ENCODE assay signal across 8 cellular contexts in the genomic region with DNA sequence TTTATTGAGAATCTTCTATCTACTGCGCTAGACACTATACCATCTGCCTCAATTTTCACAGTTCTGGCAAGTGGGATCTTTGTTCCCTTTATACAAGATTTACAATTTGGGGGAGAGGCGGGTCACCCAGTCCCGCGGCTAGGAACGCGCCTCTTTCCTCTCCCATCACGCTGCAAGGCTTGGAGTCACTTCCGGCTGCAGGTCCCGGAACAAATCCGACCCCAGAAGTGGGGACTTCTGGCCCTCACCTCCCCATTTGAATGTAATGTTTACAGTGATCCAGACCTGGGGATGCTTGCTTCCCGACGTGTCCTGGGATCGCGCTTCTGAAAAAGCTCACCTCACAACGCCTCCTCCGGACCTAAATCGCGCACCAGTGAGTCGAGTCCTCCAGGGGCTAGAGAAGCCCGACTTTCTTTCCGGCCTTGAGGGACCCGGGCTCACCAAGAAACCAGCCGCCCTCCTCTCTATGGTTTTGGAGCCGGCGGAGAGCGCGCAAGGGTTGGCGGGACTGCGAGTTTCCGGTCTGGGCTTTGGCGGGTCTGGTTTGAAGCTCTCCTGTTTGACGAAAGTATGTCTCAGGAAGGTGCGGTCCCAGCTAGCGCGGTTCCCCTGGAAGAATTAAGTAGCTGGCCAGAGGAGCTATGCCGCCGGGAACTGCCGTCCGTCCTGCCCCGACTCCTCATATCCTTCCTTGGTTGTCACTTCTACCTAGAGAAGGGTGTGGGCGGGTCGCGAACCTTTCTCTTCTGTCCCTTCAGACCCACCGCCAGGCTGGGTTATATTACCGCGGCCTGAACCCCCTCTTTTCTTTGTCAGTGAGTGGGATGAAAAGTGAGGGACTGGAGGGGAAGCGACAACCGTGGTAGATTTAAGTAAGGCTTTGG. TPM values are rescaled to one million over a fixed set of nuclear protein-coding genes. Genes with fewer than 3 reads are reported as not detected.
DNase-seq lines count a peak whose midpoint lies in the region; ATAC-seq and TF ChIP-seq lines count a peak whose summit lies in the region.

METTL18 (minus strand) TSS at position 378 of the 887 bp plus-strand sequence. CDS start 1,212 bp downstream, outside the sequence.

- H3K9me3 Mint-ChIP-seq in activated CD4-positive, alpha-beta T cell treated with anti-CD3 and anti-CD28 coated beads, Interleukin-2, amount 10 ng/mL, durations not matched to agents 24 days and 14 days: no peaks in the 10 kb centered on the region

- H3K27ac Mint-ChIP-seq in activated CD4-positive, alpha-beta T cell treated with anti-CD3 and anti-CD28 coated beads, Interleukin-2, amount 10 ng/mL, durations not matched to agents 24 days and 14 days: peak within 1 kb of the TSS; percentile 97

- ATAC-seq in GM19324 (IDR thresholded peaks at IDR 0.05; ENCODE audit: low FRiP score, unreplicated experiment) (peak; percentile 97), HG03469 (IDR thresholded peaks at IDR 0.05; ENCODE audit: unreplicated experiment) (peak; percentile 70)

- CTCF ChIA-PET in BJ (lab: Yijun Ruan, JAX): interaction anchor here (3.4 kb wide), 1 partner anchor 15 kb away, joined by 13 read pairs; no protein-coding TSS in a partner anchor

- H3K36me3 ChIP-seq in BJ (ENCODE audit: control insufficient read depth, insufficient read depth, low read length): no peaks in the 10 kb centered on the region

- intact Hi-C loops in activated CD4-positive, alpha-beta T cell treated with anti-CD3 and anti-CD28 coated beads, Interleukin-2, amount 10 ng/mL, durations not matched to agents 24 days and 14 days (cut with micrococcal nuclease): loop anchor here (1.0 to 2.0 kb wide), 8 partner anchors 84 to 426 kb away; partner anchors contain the start of genes BLZF1, F5, KIFAP3 and SELL

- H3K4me1 Mint-ChIP-seq in activated CD4-positive, alpha-beta T cell treated with anti-CD3 and anti-CD28 coated beads, Interleukin-2, amount 10 ng/mL, durations not matched to agents 24 days and 14 days: peaks cover 45% of the 10 kb centered on the region

- peak within 1 kb of the TSS; percentile 78 for H3K4me3 ChIP-seq in BJ (ENCODE audit: low read depth, low read length)

- peak within 1 kb of the TSS; percentile 99 for H3K4me3 Mint-ChIP-seq in activated CD4-positive, alpha-beta T cell treated with anti-CD3 and anti-CD28 coated beads, Interleukin-2, amount 10 ng/mL, durations not matched to agents 24 days and 14 days

- H3K27me3 Mint-ChIP-seq in activated CD4-positive, alpha-beta T cell treated with anti-CD3 and anti-CD28 coated beads, Interleukin-2, amount 10 ng/mL, durations not matched to agents 24 days and 14 days: no peaks in the 10 kb centered on the region

- TF ChIP-seq CTCF in BJ (IDR thresholded peaks at IDR 0.05; ENCODE audit: insufficient read depth, low read depth, low read length): peak; percentile 61

- DNase-seq in BJ (ENCODE audit: low read depth): peak; percentile 72
- peak; percentile 98 for DNase-seq in NCI-H526 treated with DMSO at 0.1 percent for 48 hours (lab: John Stamatoyannopoulos, UW)
- peak; percentile 98 for DNase-seq in activated CD4-positive, alpha-beta T cell treated with anti-CD3 and anti-CD28 coated beads, Interleukin-2, amount 10 ng/mL, durations not matched to agents 24 days and 14 days
- peak; percentile 40 for DNase-seq in cortex of kidney (lab: John Stamatoyannopoulos, UW)
- peak; percentile 98 for DNase-seq in left kidney (ENCODE audit: low read depth, low spot score)
- DNase-seq in stimulated activated CD4-positive, alpha-beta T cell treated with anti-CD3 and anti-CD28 coated beads, Interleukin-2, amount 100 ng/mL, for 24 hours: peak; percentile 90

- peaks cover 39% of the 10 kb centered on the region for H3K36me3 Mint-ChIP-seq in activated CD4-positive, alpha-beta T cell treated with anti-CD3 and anti-CD28 coated beads, Interleukin-2, amount 10 ng/mL, durations not matched to agents 24 days and 14 days (ENCODE audit: low read depth)

- H3K27me3 ChIP-seq in BJ (ENCODE audit: control insufficient read depth, insufficient read depth, low read length): no peaks in the 10 kb centered on the region

- POLR2A ChIA-PET in BJ (lab: Charles Lee): no interaction called here

RNA-seq across cellular contexts. Expression of gene METTL18, which starts in this region (rescaled TPM):
- polyA plus RNA-seq in BJ (2011; rRNA removed): 1.4 and 3.6 TPM in 2 replicates
- polyA minus RNA-seq in BJ (2011; rRNA and poly(A)+ RNA removed): 0.38 and 0.77 TPM in 2 replicates
- 9.3 and 10.3 TPM in 2 replicates for total RNA-seq in activated CD4-positive, alpha-beta T cell treated with anti-CD3 and anti-CD28 coated beads, Interleukin-2, amount 10 ng/mL, durations not matched to agents 24 days and 14 days

Comparison
In these comparisons a context has a peak if more than half of its experiments do, and no peak if none do; other contexts are left out.
1. Peak in every context shown above with its lines: DNase-seq, ATAC-seq and H3K4me3 ChIP-seq.
2. DNase-seq: peak in every context shown above with its lines; median percentile 98 in NCI-H526 treated with DMSO at 0.1 percent for 48 hours; 98 in activated CD4-positive, alpha-beta T cell treated with anti-CD3 and anti-CD28 coated beads, Interleukin-2, amount 10 ng/mL, durations not matched to agents 24 days and 14 days; 98 in left kidney; 90 in stimulated activated CD4-positive, alpha-beta T cell treated with anti-CD3 and anti-CD28 coated beads, Interleukin-2, amount 100 ng/mL, for 24 hours; 72 in BJ; 40 in cortex of kidney.